19 cellular contexts compared by ENCODE assay signal in genomic region chr15:100150906-100151305, GRCh38.
DNase-seq lines count a peak whose midpoint lies in the region; ATAC-seq, FAIRE-seq and TF ChIP-seq lines count a peak whose summit lies in the region.
"Had no signal": no experiment of that assay in that cellular context is flagged by ENCODE, and none has a peak within 500 bp of the region (broad histone marks: within the 10 kb centered on the region; RNA-seq: fewer than 3 reads in every experiment).

No MANE protein-coding gene starts in this region.

- ATAC-seq in GM18517 (IDR thresholded peaks at IDR 0.05; ENCODE audit: unreplicated experiment) (no peak), GM18520 (IDR thresholded peaks at IDR 0.05; ENCODE audit: unreplicated experiment) (no peak)
- ATAC-seq: GM23338, HepG2 had no signal

- TF ChIP-seq CTCF in astrocyte (IDR thresholded peaks at IDR 0.05; ENCODE audit: insufficient read depth, low read depth, low read length) (no peak), nephron progenitor cell (IDR thresholded peaks at IDR 0.05) (no peak)

- no peaks in the 10 kb centered on the region for H3K27me3 Mint-ChIP-seq in activated naive CD4-positive, alpha-beta T cell treated with anti-CD3 and anti-CD28 coated beads, Interleukin-2, amount 10 ng/mL, durations not matched to agents 7 days and 5 days
- H3K27me3 Mint-ChIP-seq in astrocyte (ENCODE audit: low read depth, unreplicated experiment) (peaks cover 26% of the 10 kb centered on the region), nephron progenitor cell (ENCODE audit: low read depth, poor library complexity) (no peaks in the 10 kb centered on the region)
- H3K27me3 Mint-ChIP-seq: B cell; CD4-positive, alpha-beta T cell had no signal

- peaks cover 14% of the 10 kb centered on the region for H3K36me3 Mint-ChIP-seq in activated naive CD4-positive, alpha-beta T cell treated with anti-CD3 and anti-CD28 coated beads, Interleukin-2, amount 10 ng/mL, durations not matched to agents 7 days and 5 days
- H3K36me3 Mint-ChIP-seq in astrocyte (ENCODE audit: low read depth, unreplicated experiment) (peaks cover 2% of the 10 kb centered on the region), nephron progenitor cell (ENCODE audit: low read depth) (peaks cover 28% of the 10 kb centered on the region)
- H3K36me3 Mint-ChIP-seq: IgD-negative memory B cell had no signal

- no peak overlapping the region for H3K4me3 ChIP-seq in astrocyte (ENCODE audit: insufficient read depth, low read depth, low read length)
- H3K4me3 ChIP-seq: GM23338 had no signal

- CTCF ChIA-PET in activated naive CD4-positive, alpha-beta T cell treated with anti-CD3 and anti-CD28 coated beads, Interleukin-2, amount 10 ng/mL, durations not matched to agents 7 days and 5 days (lab: Charles Lee), result no interaction called here

- H3K9me3 Mint-ChIP-seq in activated naive CD4-positive, alpha-beta T cell treated with anti-CD3 and anti-CD28 coated beads, Interleukin-2, amount 10 ng/mL, durations not matched to agents 7 days and 5 days, result peaks cover 34% of the 10 kb centered on the region
- H3K9me3 Mint-ChIP-seq in astrocyte (ENCODE audit: unreplicated experiment) (peaks cover 19% of the 10 kb centered on the region), nephron progenitor cell (peaks cover 41% of the 10 kb centered on the region)

- no peak for DNase-seq in activated naive CD4-positive, alpha-beta T cell treated with anti-CD3 and anti-CD28 coated beads, Interleukin-2, amount 10 ng/mL, durations not matched to agents 7 days and 5 days
- no peak for DNase-seq in activated naive CD4-positive, alpha-beta T cell treated with Interleukin-2 at 50 U/mL for 16 hours
- DNase-seq in astrocyte (ENCODE audit: low read depth) (no peak), nephron progenitor cell (no peak), middle frontal gyrus (ENCODE audit: extremely low spot score, low spot score) (no peak)
- DNase-seq: 8988T; Caco-2; CD4-positive, alpha-beta T cell; H7 had no signal

- no peaks in the 10 kb centered on the region for H3K36me3 ChIP-seq in astrocyte (ENCODE audit: insufficient read depth, low read length)

- H3K4me2 ChIP-seq in astrocyte (ENCODE audit: low read length), result no peak overlapping the region
- H3K4me2 ChIP-seq: GM23338 had no signal

- H4K20me1 ChIP-seq in astrocyte (ENCODE audit: insufficient read depth, low read length), result no peaks in the 10 kb centered on the region

- no peaks in the 10 kb centered on the region for H3K4me1 ChIP-seq in astrocyte (ENCODE audit: insufficient read depth, low read length)
- H3K4me1 ChIP-seq: Caco-2 had no signal

- no peak overlapping the region for H3K4me3 Mint-ChIP-seq in activated naive CD4-positive, alpha-beta T cell treated with anti-CD3 and anti-CD28 coated beads, Interleukin-2, amount 10 ng/mL, durations not matched to agents 7 days and 5 days
- no peak overlapping the region for H3K4me3 Mint-ChIP-seq in astrocyte (ENCODE audit: unreplicated experiment)
- no peak overlapping the region for H3K4me3 Mint-ChIP-seq in nephron progenitor cell
- H3K4me3 Mint-ChIP-seq: B cell; CD4-positive, alpha-beta T cell; GM23338; IgD-negative memory B cell had no signal

- H3K27ac ChIP-seq in astrocyte (ENCODE audit: low read depth, low read length), result no peak overlapping the region
- H3K27ac ChIP-seq: C4-2B had no signal

- H3K9me3 ChIP-seq in astrocyte (ENCODE audit: insufficient read depth, low read depth, low read length), result peaks cover 9% of the 10 kb centered on the region

- H3K27me3 ChIP-seq in astrocyte (ENCODE audit: insufficient read depth, low read length), result no peaks in the 10 kb centered on the region

- H3K27ac Mint-ChIP-seq in activated naive CD4-positive, alpha-beta T cell treated with anti-CD3 and anti-CD28 coated beads, Interleukin-2, amount 10 ng/mL, durations not matched to agents 7 days and 5 days, result peak overlapping the region; percentile 60
- H3K27ac Mint-ChIP-seq in astrocyte (ENCODE audit: unreplicated experiment) (peak overlapping the region; percentile 3), nephron progenitor cell (peak overlapping the region; percentile 27)
- H3K27ac Mint-ChIP-seq: B cell; CD4-positive, alpha-beta T cell; GM23338; IgD-negative memory B cell had no signal

- no peak overlapping the region for H3K9ac ChIP-seq in astrocyte (ENCODE audit: low read length)

- H3K79me2 ChIP-seq in astrocyte (ENCODE audit: insufficient read depth, low read length), result no peaks in the 10 kb centered on the region

- no peak for FAIRE-seq in astrocyte (lab: Jason Lieb, UNC)
- FAIRE-seq: D721Med, G401.6, GM12891, HepG2 had no signal

- no peak overlapping the region for H2AFZ ChIP-seq in astrocyte (ENCODE audit: low read depth, low read length)
- H2AFZ ChIP-seq: GM23338 had no signal

- no peaks in the 10 kb centered on the region for H3K4me1 Mint-ChIP-seq in activated naive CD4-positive, alpha-beta T cell treated with anti-CD3 and anti-CD28 coated beads, Interleukin-2, amount 10 ng/mL, durations not matched to agents 7 days and 5 days
- H3K4me1 Mint-ChIP-seq in astrocyte (ENCODE audit: low read depth, unreplicated experiment) (no peaks in the 10 kb centered on the region), nephron progenitor cell (peaks cover 19% of the 10 kb centered on the region)
- H3K4me1 Mint-ChIP-seq: B cell, IgD-negative memory B cell had no signal

Comparison
In these comparisons a context has a peak if more than half of its experiments do, and no peak if none do; other contexts are left out.
1. H3K27ac Mint-ChIP-seq: peak in every context shown above with its lines; median percentile 60 in activated naive CD4-positive, alpha-beta T cell treated with anti-CD3 and anti-CD28 coated beads, Interleukin-2, amount 10 ng/mL, durations not matched to agents 7 days and 5 days; 27 in nephron progenitor cell; 3 in astrocyte.